22 cellular contexts compared by ENCODE assay signal in genomic region chr2:11699686-11700670, GRCh38. TPM values are rescaled to one million over a fixed set of nuclear protein-coding genes. Genes with fewer than 3 reads are reported as not detected.
"Had no signal": no experiment of that assay in that cellular context is flagged by ENCODE, and none has a peak within 500 bp of the region (broad histone marks: within the 10 kb centered on the region; RNA-seq: fewer than 3 reads in every experiment).

No MANE protein-coding gene starts in this region.

- H3K4me1 ChIP-seq: uterus had no signal

- DNase-seq: activated CD4-positive, alpha-beta T cell treated with anti-CD3 and anti-CD28 coated beads, Interleukin-2, amount 50 U/mL, for 4 hours; activated CD4-positive, CD25-positive, alpha-beta regulatory T cell; activated CD8-positive, alpha-beta memory T cell treated with anti-CD3 and anti-CD28 coated beads, Interleukin-2, amount 10 ng/mL, durations not matched to agents 7 days and 5 days; activated naive CD8-positive, alpha-beta T cell treated with anti-CD3 and anti-CD28 coated beads, Interleukin-2, amount 10 ng/mL, durations not matched to agents 7 days and 5 days; activated T-cell treated with anti-CD3 and anti-CD28 coated beads, Interleukin-2, amount 50 U/mL, for 48 hours; anterior cingulate cortex; cerebellar nuclear complex; dermis blood vessel endothelial cell; head of caudate nucleus; islet precursor cell; left ventricle myocardium inferior; mesendoderm; stimulated activated CD4-positive, alpha-beta T cell treated with anti-CD3 and anti-CD28 coated beads, Interleukin-4, amount 100 ng/mL, for 4 hours; T-helper 2 cell; tibial artery; uterus had no signal

- H3K4me1 Mint-ChIP-seq: activated CD8-positive, alpha-beta memory T cell treated with anti-CD3 and anti-CD28 coated beads, Interleukin-2, amount 10 ng/mL, durations not matched to agents 7 days and 5 days; activated naive CD8-positive, alpha-beta T cell treated with anti-CD3 and anti-CD28 coated beads, Interleukin-2, amount 10 ng/mL, durations not matched to agents 7 days and 5 days had no signal

- H3K36me3 Mint-ChIP-seq: activated CD8-positive, alpha-beta memory T cell treated with anti-CD3 and anti-CD28 coated beads, Interleukin-2, amount 10 ng/mL, durations not matched to agents 7 days and 5 days; activated naive CD8-positive, alpha-beta T cell treated with anti-CD3 and anti-CD28 coated beads, Interleukin-2, amount 10 ng/mL, durations not matched to agents 7 days and 5 days had no signal

- H3K9me3 Mint-ChIP-seq: activated naive CD8-positive, alpha-beta T cell treated with anti-CD3 and anti-CD28 coated beads, Interleukin-2, amount 10 ng/mL, durations not matched to agents 7 days and 5 days; neural crest cell had no signal

- H3K36me3 ChIP-seq: left ventricle myocardium inferior, ovary, tibial artery, uterus had no signal

- H3K27ac Mint-ChIP-seq: activated CD8-positive, alpha-beta memory T cell treated with anti-CD3 and anti-CD28 coated beads, Interleukin-2, amount 10 ng/mL, durations not matched to agents 7 days and 5 days; activated naive CD8-positive, alpha-beta T cell treated with anti-CD3 and anti-CD28 coated beads, Interleukin-2, amount 10 ng/mL, durations not matched to agents 7 days and 5 days had no signal

- H3K27me3 Mint-ChIP-seq: activated CD8-positive, alpha-beta memory T cell treated with anti-CD3 and anti-CD28 coated beads, Interleukin-2, amount 10 ng/mL, durations not matched to agents 7 days and 5 days had no signal

- ATAC-seq: activated CD8-positive, alpha-beta memory T cell treated with anti-CD3 and anti-CD28 coated beads, Interleukin-2, amount 10 ng/mL, durations not matched to agents 7 days and 5 days had no signal

- H3K9me3 ChIP-seq: left ventricle myocardium inferior, ovary, tibial artery, uterus had no signal

- H3K27ac ChIP-seq: tibial artery, uterus had no signal

- H3K4me3 ChIP-seq: left ventricle myocardium inferior, ovary, tibial artery, uterus had no signal

- H3K4me3 Mint-ChIP-seq: activated CD8-positive, alpha-beta memory T cell treated with anti-CD3 and anti-CD28 coated beads, Interleukin-2, amount 10 ng/mL, durations not matched to agents 7 days and 5 days; activated naive CD8-positive, alpha-beta T cell treated with anti-CD3 and anti-CD28 coated beads, Interleukin-2, amount 10 ng/mL, durations not matched to agents 7 days and 5 days; neural crest cell had no signal

- H3K27me3 ChIP-seq: ovary, tibial artery, uterus had no signal

RNA-seq across cellular contexts. Expression of gene NTSR2, which starts 30.0 kb away (rescaled TPM):
- total RNA-seq: activated CD8-positive, alpha-beta memory T cell treated with anti-CD3 and anti-CD28 coated beads, Interleukin-2, amount 10 ng/mL, durations not matched to agents 7 days and 5 days; activated naive CD8-positive, alpha-beta T cell treated with anti-CD3 and anti-CD28 coated beads, Interleukin-2, amount 10 ng/mL, durations not matched to agents 7 days and 5 days; dermis blood vessel endothelial cell; epithelial cell of proximal tubule; fibroblast of villous mesenchyme; left ventricle myocardium inferior; myocyte; neural crest cell; skeletal muscle tissue; uterus had no signal
